Comparison of ENCODE assay signal across 8 cellular contexts in the genomic region with DNA sequence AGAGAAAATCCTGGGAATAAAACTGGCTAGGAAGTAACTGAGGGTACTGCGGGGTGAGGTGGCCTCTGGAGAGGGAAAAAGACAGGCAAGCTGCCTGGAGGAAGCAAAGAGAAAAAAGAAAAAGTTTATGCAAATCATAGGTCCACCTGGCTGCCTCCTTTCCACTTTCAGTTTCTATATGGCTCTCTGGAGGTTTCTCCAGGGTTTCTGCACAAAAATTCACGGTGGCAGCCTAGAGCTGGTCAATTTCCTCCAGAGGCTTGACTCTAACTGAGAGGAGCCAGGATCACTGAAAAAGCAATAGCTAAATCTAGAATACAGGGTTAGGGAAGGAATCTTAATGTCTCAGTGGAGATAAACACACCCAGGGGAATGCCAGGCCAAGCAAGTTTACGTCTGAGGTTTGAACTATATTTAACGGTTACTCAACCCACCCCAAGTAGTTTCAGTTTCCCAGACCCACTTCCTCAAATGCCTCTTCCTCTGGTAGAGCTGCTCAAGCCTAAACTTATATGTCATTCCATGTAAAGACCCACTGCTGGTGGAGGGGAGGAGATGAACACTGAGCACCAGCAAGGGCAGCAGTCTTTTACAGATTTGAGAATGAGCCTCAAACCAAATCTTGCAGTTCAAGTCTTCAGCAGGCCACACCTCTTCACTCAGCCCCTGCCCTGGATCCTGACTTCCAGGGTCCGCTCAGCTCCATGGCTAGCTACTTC. TPM values are rescaled to one million over a fixed set of nuclear protein-coding genes. Genes with fewer than 3 reads are reported as not detected.
DNase-seq lines count a peak whose midpoint lies in the region; ATAC-seq, FAIRE-seq and TF ChIP-seq lines count a peak whose summit lies in the region.

No MANE protein-coding gene starts in this region.

- peak overlapping the region; percentile 59 for H2BK5ac ChIP-seq in IMR-90 (ENCODE audit: low read depth, low read length, poor library complexity, severe bottlenecking)

- H3K9ac ChIP-seq in IMR-90 (ENCODE audit: low read depth, low read length), result peak overlapping the region; percentile 56

- peak overlapping the region; percentile 75 for H3K4me2 ChIP-seq in IMR-90 (ENCODE audit: low read depth, low read length)

- peaks cover 15% of the 10 kb centered on the region for H3K9me1 ChIP-seq in IMR-90 (ENCODE audit: insufficient read depth, low read length)

- intact Hi-C loops in IMR-90 (cut with micrococcal nuclease), result no loop called here

- H3K4me3 ChIP-seq in IMR-90 (ENCODE audit: insufficient read depth, low read depth, low read length), result peak overlapping the region; percentile 34
- H3K4me3 ChIP-seq in small intestine (ENCODE audit: low read depth in 1 of 2, low read length in 2 of 2), result peak overlapping the region in 1 of 2 donors; percentile 35

- H3K79me1 ChIP-seq in IMR-90 (ENCODE audit: low read depth in 1 of 2, low read length in 2 of 2), result peaks cover 21 to 71% of the 10 kb centered on the region in 2 experiments

- 100% methylated on average over 1 of the region's 5 CpGs; no CpG with 5 or more reads in 1 of the 2 experiments for WGBS in IMR-90 (ENCODE audit: extremely low coverage in 2 of 2, insufficient read length in 1 of 2), 2 experiments
- WGBS in small intestine, 3 donors, result 16 to 20% (median 17%) methylated on average over 5 of the region's 5 CpGs

- peak overlapping the region; percentile 71 for H3K4ac ChIP-seq in IMR-90 (ENCODE audit: low read depth, low read length)

- H3K56ac ChIP-seq in IMR-90 (ENCODE audit: extremely low read depth, insufficient read depth, low read length), result peak overlapping the region; percentile 25; the same call in 1 of the 2 replicates

- in situ Hi-C loops in IMR-90 (cut with MboI; ENCODE audit: low sequenced_read_pairs), result no loop called here

- peaks cover 17% of the 10 kb centered on the region for H3K4me1 ChIP-seq in IMR-90 (ENCODE audit: control insufficient read depth, insufficient read depth, low read length)
- H3K4me1 ChIP-seq in small intestine (ENCODE audit: control insufficient read depth in 2 of 2, insufficient read depth in 1 of 2, low read depth in 1 of 2, low read length in 1 of 2), result peaks cover 3 to 30% of the 10 kb centered on the region in 2 donors

- H4K5ac ChIP-seq in IMR-90 (ENCODE audit: low read depth, low read length), result peak overlapping the region; percentile 55; the same call in 1 of the 2 replicates

- POLR2A ChIA-PET in IMR-90 (lab: Charles Lee; ENCODE audit: unreplicated experiment), result no interaction called here
- POLR2A ChIA-PET in activated CD4-positive, alpha-beta memory T cell treated with anti-CD3 and anti-CD28 coated beads, Interleukin-2, amount 10 ng/mL, durations not matched to agents 7 days and 5 days (lab: Charles Lee), result interaction anchor here (0.8 to 1.5 kb wide), 4 partner anchors 8 to 98 kb away, joined by 3 to 6 read pairs (median 3); a partner anchor contains a TSS

- ATAC-seq in GM21447 (IDR thresholded peaks at IDR 0.05; ENCODE audit: unreplicated experiment), result peak; percentile 55
- peak; percentile 80 for ATAC-seq in IMR-90 (ENCODE audit: low read depth)

- TF ChIP-seq RAD21 in IMR-90 (IDR thresholded peaks at IDR 0.05; ENCODE audit: low read length), result no peak

- H2AFZ ChIP-seq in IMR-90 (replicated peaks; ENCODE audit: low read length, poor library complexity), result peak overlapping the region; percentile 63

- H3K9me3 Mint-ChIP-seq in activated CD4-positive, alpha-beta memory T cell treated with anti-CD3 and anti-CD28 coated beads, Interleukin-2, amount 10 ng/mL, durations not matched to agents 7 days and 5 days, result no peaks in the 10 kb centered on the region

- peak overlapping the region; percentile 86 for H3K27ac Mint-ChIP-seq in activated CD4-positive, alpha-beta memory T cell treated with anti-CD3 and anti-CD28 coated beads, Interleukin-2, amount 10 ng/mL, durations not matched to agents 7 days and 5 days

- dilution Hi-C loops in IMR-90 (cut with HindIII; ENCODE audit: low sequenced_read_pairs, unreplicated experiment), result no loop called here

- H3K23ac ChIP-seq in IMR-90 (ENCODE audit: low read depth, low read length), result peak overlapping the region; percentile 61; the same call in 1 of the 2 replicates

- H3K27me3 Mint-ChIP-seq in activated CD4-positive, alpha-beta memory T cell treated with anti-CD3 and anti-CD28 coated beads, Interleukin-2, amount 10 ng/mL, durations not matched to agents 7 days and 5 days, result no peaks in the 10 kb centered on the region

- TF ChIP-seq POLR2A in IMR-90 (IDR thresholded peaks at IDR 0.05; ENCODE audit: low read depth, low read length), result no peak

- CTCF ChIA-PET in IMR-90 (lab: Yijun Ruan, JAX), result interaction anchor here (1.5 kb wide), 2 partner anchors 45 to 49 kb away, joined by 4 to 8 read pairs; no protein-coding TSS in a partner anchor
- CTCF ChIA-PET in activated CD4-positive, alpha-beta memory T cell treated with anti-CD3 and anti-CD28 coated beads, Interleukin-2, amount 10 ng/mL, durations not matched to agents 7 days and 5 days (lab: Charles Lee), result interaction anchor here (1.1 to 1.8 kb wide), 4 partner anchors 37 to 99 kb away, joined by 3 to 7 read pairs (median 3); no protein-coding TSS in a partner anchor

- peaks cover 57% of the 10 kb centered on the region for H3K4me1 Mint-ChIP-seq in activated CD4-positive, alpha-beta memory T cell treated with anti-CD3 and anti-CD28 coated beads, Interleukin-2, amount 10 ng/mL, durations not matched to agents 7 days and 5 days

- DNase-seq in GM10266 (ENCODE audit: extremely low spot score) (peak; percentile 74), IMR-90 (peak; percentile 85), globus pallidus (ENCODE audit: low spot score) (peak; percentile 70), small intestine (peak; percentile 82), DMS153 treated with DMSO at 0.1 percent for 48 hours (lab: John Stamatoyannopoulos, UW; ENCODE audit: unreplicated experiment) (no peak), DMS79 treated with DMSO at 0.1 percent for 48 hours (lab: John Stamatoyannopoulos, UW) (no peak)
- peak; percentile 33 for DNase-seq in activated CD4-positive, alpha-beta memory T cell treated with anti-CD3 and anti-CD28 coated beads, Interleukin-2, amount 10 ng/mL, durations not matched to agents 7 days and 5 days

- peaks cover 9% of the 10 kb centered on the region; the same call in 1 of the 2 replicates for H4K20me1 ChIP-seq in IMR-90 (ENCODE audit: insufficient read depth, low read length)

- H2AK9ac ChIP-seq in IMR-90 (replicated peaks; ENCODE audit: low read depth, low read length, poor library complexity), result peak overlapping the region; percentile 70

- H2AK5ac ChIP-seq in IMR-90 (ENCODE audit: low read depth, low read length), result peak overlapping the region; percentile 45

- H4K91ac ChIP-seq in IMR-90 (ENCODE audit: insufficient read depth, low read depth, low read length), result peak overlapping the region; percentile 54; the same call in 1 of the 2 replicates

- H3K18ac ChIP-seq in IMR-90 (ENCODE audit: low read depth, low read length), result peak overlapping the region; percentile 73

- no peak for FAIRE-seq in small intestine (lab: Jason Lieb, UNC)

- peak overlapping the region; percentile 55 for H3K27ac ChIP-seq in IMR-90 (ENCODE audit: insufficient read depth, low read length)
- peak overlapping the region; percentile 73 to 98 for H3K27ac ChIP-seq in small intestine (ENCODE audit: low read depth in 1 of 2, low read length in 1 of 2)

- peak overlapping the region; percentile 69 for H2BK120ac ChIP-seq in IMR-90 (ENCODE audit: low read depth, low read length)

- H3K27me3 ChIP-seq in IMR-90 (ENCODE audit: control insufficient read depth, insufficient read depth, low read length), result no peaks in the 10 kb centered on the region
- H3K27me3 ChIP-seq in small intestine (ENCODE audit: control insufficient read depth in 2 of 2, insufficient read depth in 2 of 2, low read length in 2 of 2), result no peaks in the 10 kb centered on the region

- H3K36me3 ChIP-seq in IMR-90 (ENCODE audit: control insufficient read depth, insufficient read depth, low read length) (no peaks in the 10 kb centered on the region), small intestine (ENCODE audit: control insufficient read depth in 2 of 2, insufficient read depth in 2 of 2, low read length in 2 of 2) (no peaks in the 10 kb centered on the region)

- peak overlapping the region; percentile 75 for H3K4me3 Mint-ChIP-seq in activated CD4-positive, alpha-beta memory T cell treated with anti-CD3 and anti-CD28 coated beads, Interleukin-2, amount 10 ng/mL, durations not matched to agents 7 days and 5 days

- H2BK15ac ChIP-seq in IMR-90 (ENCODE audit: low read depth, low read length), result peak overlapping the region; percentile 82

- peak overlapping the region; percentile 70 for H2BK20ac ChIP-seq in IMR-90 (ENCODE audit: low read depth, low read length)

- peak overlapping the region; percentile 42 to 81; a peak in 3 of 4 replicates for H4K8ac ChIP-seq in IMR-90 (ENCODE audit: low read depth in 2 of 2, low read length in 2 of 2)

- peak overlapping the region; percentile 62 for H3K14ac ChIP-seq in IMR-90 (replicated peaks; ENCODE audit: low read depth, low read length)

- no TSS peak for BruUV-seq in IMR-90 (replicated peaks; lab: Mats Ljungman, UMichigan)

- H3K36me3 Mint-ChIP-seq in activated CD4-positive, alpha-beta memory T cell treated with anti-CD3 and anti-CD28 coated beads, Interleukin-2, amount 10 ng/mL, durations not matched to agents 7 days and 5 days (ENCODE audit: low read depth), result peaks cover 20% of the 10 kb centered on the region

- TF ChIP-seq CTCF in GM10266 (IDR thresholded peaks at IDR 0.05; ENCODE audit: control insufficient read depth, insufficient read depth, low read depth, missing control alignments), result no peak
- TF ChIP-seq CTCF in IMR-90 (conservative IDR thresholded peaks at IDR 0.05; ENCODE audit: low read depth, low read length), result no peak

- H3K9me3 ChIP-seq in IMR-90 (ENCODE audit: control insufficient read depth, insufficient read depth, low read length) (no peaks in the 10 kb centered on the region), small intestine (ENCODE audit: control insufficient read depth, low read depth) (no peaks in the 10 kb centered on the region)

RNA-seq across cellular contexts. Expression of a gene that starts 5.7 kb away (rescaled TPM):
- 5.9 and 7.2 TPM in 2 replicates for total RNA-seq in IMR-90 (2012; rRNA removed)
- 5.6 and 6.0 TPM in 2 replicates for polyA plus RNA-seq in IMR-90 (2012; rRNA removed)
- polyA plus RNA-seq in IMR-90 (2012; cell fraction: cytosol; rRNA removed), result 4.4 and 6.9 TPM in 2 replicates
- 2.1 and 5.4 TPM in 2 replicates for polyA plus RNA-seq in IMR-90 (2012; cell fraction: nucleus; rRNA removed; ENCODE audit: low replicate concordance)
- total RNA-seq in activated CD4-positive, alpha-beta memory T cell treated with anti-CD3 and anti-CD28 coated beads, Interleukin-2, amount 10 ng/mL, durations not matched to agents 7 days and 5 days, result 10 to 100 TPM; 14.8 to 14.9 TPM
- polyA plus RNA-seq in small intestine, result 10 to 100 TPM; 10.7 to 19.6 (median 11.9) TPM

RNA-seq across cellular contexts. Expression of a gene that starts 19.7 kb away (rescaled TPM):
- 5.4 and 6.9 TPM in 2 replicates for total RNA-seq in IMR-90 (2012; rRNA removed)
- polyA plus RNA-seq in IMR-90 (2012; rRNA removed), result 1.7 and 2.8 TPM in 2 replicates
- polyA plus RNA-seq in IMR-90 (2012; cell fraction: cytosol; rRNA removed), result 0.48 and 0.64 TPM in 2 replicates
- 0.39 and 2.6 TPM in 2 replicates for polyA plus RNA-seq in IMR-90 (2012; cell fraction: nucleus; rRNA removed; ENCODE audit: low replicate concordance)
- total RNA-seq in activated CD4-positive, alpha-beta memory T cell treated with anti-CD3 and anti-CD28 coated beads, Interleukin-2, amount 10 ng/mL, durations not matched to agents 7 days and 5 days, result 1 to 10 TPM; 6.2 to 6.5 TPM
- polyA plus RNA-seq in small intestine, result 1 to 10 TPM in 1 of 3 donors, under 1 TPM in 2; 0.45 to 3.2 (median 0.54) TPM

RNA-seq across cellular contexts. Expression of a gene that starts 50.4 kb away (rescaled TPM):
- not detected in 2 replicates for total RNA-seq in IMR-90 (2012; rRNA removed)
- polyA plus RNA-seq in IMR-90 (2012; rRNA removed) (0.02 TPM in 1 of 2 replicates, not detected in the other), small intestine (1 to 10 TPM in 1 of 3 donors, under 1 TPM in 1, not detected in 1; 0.27 to 4.7 TPM)
- polyA plus RNA-seq in IMR-90 (2012; cell fraction: cytosol; rRNA removed), result not detected in 2 replicates
- not detected in 2 replicates for polyA plus RNA-seq in IMR-90 (2012; cell fraction: nucleus; rRNA removed; ENCODE audit: low replicate concordance)
- not detected for total RNA-seq in activated CD4-positive, alpha-beta memory T cell treated with anti-CD3 and anti-CD28 coated beads, Interleukin-2, amount 10 ng/mL, durations not matched to agents 7 days and 5 days

Comparison
In these comparisons a context has a peak if more than half of its experiments do, and no peak if none do; other contexts are left out.
1. DNase-seq: peak in GM10266 (single experiment), IMR-90 (single experiment), activated CD4-positive, alpha-beta memory T cell treated with anti-CD3 and anti-CD28 coated beads, Interleukin-2, amount 10 ng/mL, durations not matched to agents 7 days and 5 days (single experiment), globus pallidus (single experiment) and small intestine (single experiment); none in DMS153 treated with DMSO at 0.1 percent for 48 hours (single experiment) and DMS79 treated with DMSO at 0.1 percent for 48 hours (single experiment).